26 cellular contexts compared by ENCODE assay signal in genomic region chr7:105585850-105586500, GRCh38. TPM values are rescaled to one million over a fixed set of nuclear protein-coding genes. Genes with fewer than 3 reads are reported as not detected.
DNase-seq lines count a peak whose midpoint lies in the region; ATAC-seq, FAIRE-seq and TF ChIP-seq lines count a peak whose summit lies in the region.
"Had no signal": no experiment of that assay in that cellular context is flagged by ENCODE, and none has a peak within 500 bp of the region (broad histone marks: within the 10 kb centered on the region; RNA-seq: fewer than 3 reads in every experiment).

No MANE protein-coding gene starts in this region.

- H3K4me1 ChIP-seq in endothelial cell of umbilical vein (ENCODE audit: control insufficient read depth, extremely low read depth, insufficient read depth, low read length), result peaks cover 2% of the 10 kb centered on the region

- dilution Hi-C loops in endothelial cell of umbilical vein (cut with MboI; ENCODE audit: extremely low pct_ligation_motif_present, low sequenced_read_pairs), result no loop called here

- no peak overlapping the region for H2AFZ ChIP-seq in endothelial cell of umbilical vein (ENCODE audit: low read depth, low read length)

- H3K9me1 ChIP-seq in endothelial cell of umbilical vein (replicated peaks; ENCODE audit: control insufficient read depth, extremely low read depth, insufficient read depth, low read length), result no peaks in the 10 kb centered on the region

- intact Hi-C loops in endothelial cell of umbilical vein (cut with micrococcal nuclease), result loop anchor here (5.0 to 10.0 kb wide), 3 partner anchors 441 to 664 kb away; no protein-coding TSS in a partner anchor
- intact Hi-C loops in natural killer cell (cut with micrococcal nuclease), result no loop called here

- no TSS peak for BruUV-seq in endothelial cell of umbilical vein (replicated peaks; lab: Mats Ljungman, UMichigan)

- POLR2A ChIA-PET in endothelial cell of umbilical vein (lab: Charles Lee), result interaction anchor here (0.5 kb wide), 1 partner anchor 668 kb away, joined by 3 read pairs; no protein-coding TSS in a partner anchor

- TF ChIP-seq CTCF in endothelial cell of umbilical vein (IDR thresholded peaks at IDR 0.05; ENCODE audit: extremely low read depth in 1 of 2, insufficient read depth in 1 of 2, low read depth in 1 of 2, low read length in 2 of 2) (no peak), brain microvascular endothelial cell (IDR thresholded peaks at IDR 0.05; ENCODE audit: low read depth, low read length, missing control alignments) (no peak), natural killer cell (IDR thresholded peaks at IDR 0.05) (no peak)

- peak; percentile 60 for FAIRE-seq in endothelial cell of umbilical vein (lab: Jason Lieb, UNC)
- FAIRE-seq: astrocyte had no signal

- H3K27me3 ChIP-seq in endothelial cell of umbilical vein (ENCODE audit: control insufficient read depth in 2 of 2, insufficient read depth in 2 of 2, low read length in 2 of 2), result no peaks in the 10 kb centered on the region
- H3K27me3 ChIP-seq in brain microvascular endothelial cell (replicated peaks), result no peaks in the 10 kb centered on the region
- H3K27me3 ChIP-seq: transverse colon had no signal

- no peak overlapping the region for H3K4me3 ChIP-seq in endothelial cell of umbilical vein (replicated peaks in 1 of 3; ENCODE audit: insufficient read depth in 1 of 3, low read depth in 1 of 3, low read length in 3 of 3)
- H3K4me3 ChIP-seq in brain microvascular endothelial cell (ENCODE audit: low read depth, low read length), result no peak overlapping the region
- H3K4me3 ChIP-seq: heart left ventricle, transverse colon had no signal

- H3K36me3 ChIP-seq in endothelial cell of umbilical vein (ENCODE audit: control insufficient read depth in 2 of 2, extremely low read depth in 1 of 2, insufficient read depth in 2 of 2, low read length in 2 of 2), result no peaks in the 10 kb centered on the region
- no peaks in the 10 kb centered on the region for H3K36me3 ChIP-seq in brain microvascular endothelial cell (replicated peaks)
- H3K36me3 ChIP-seq: heart left ventricle, transverse colon had no signal

- no peaks in the 10 kb centered on the region for H3K9me3 ChIP-seq in endothelial cell of umbilical vein (replicated peaks; ENCODE audit: control insufficient read depth, insufficient read depth, low read length)

- H3K27ac ChIP-seq in endothelial cell of umbilical vein (ENCODE audit: insufficient read depth, low read depth, low read length) (no peak overlapping the region), brain microvascular endothelial cell (no peak overlapping the region)
- H3K27ac ChIP-seq: C4-2B, heart left ventricle, HL-60, transverse colon had no signal

- DNase-seq in activated naive CD4-positive, alpha-beta T cell treated with anti-CD3 and anti-CD28 coated beads, Interleukin-2, amount 10 ng/mL, durations not matched to agents 7 days and 5 days, result peak; percentile 24
- no peak for DNase-seq in activated naive CD4-positive, alpha-beta T cell (lab: John Stamatoyannopoulos, UW)
- no peak for DNase-seq in endothelial cell of umbilical vein (ENCODE audit: low read depth, low spot score)
- no peak for DNase-seq in NCI-H524 treated with DMSO at 0.1 percent for 48 hours (lab: John Stamatoyannopoulos, UW)
- no peak for DNase-seq in brain microvascular endothelial cell
- no peak for DNase-seq in natural killer cell
- DNase-seq: activated B cell treated with CpG ODN at 0.5 μM for 24 hours; activated gamma-delta T cell; endodermal cell; heart left ventricle; NCI-H2081; NCI-H510A treated with DMSO at 0.1 percent for 48 hours; SIG-M5; stimulated activated naive CD8-positive, alpha-beta T cell treated with anti-CD3 and anti-CD28 coated beads, Interleukin-15, Interleukin-2, amounts not matched to agents 100 U/mL and 50 U/mL, for 24 hours; transverse colon had no signal

- ATAC-seq in GM19023 (IDR thresholded peaks at IDR 0.05; ENCODE audit: unreplicated experiment) (peak; percentile 40), HG03045 (IDR thresholded peaks at IDR 0.05; ENCODE audit: unreplicated experiment) (peak; percentile 42), natural killer cell (no peak)
- ATAC-seq: sciatic nerve; stimulated activated naive CD8-positive, alpha-beta T cell treated with anti-CD3 and anti-CD28 coated beads, Interleukin-15, Interleukin-2, amounts not matched to agents 100 U/mL and 50 U/mL, for 24 hours had no signal

- CTCF ChIA-PET in activated naive CD4-positive, alpha-beta T cell treated with anti-CD3 and anti-CD28 coated beads, Interleukin-2, amount 10 ng/mL, durations not matched to agents 7 days and 5 days (lab: Charles Lee), result interaction anchor here (0.9 to 1.0 kb wide), 2 partner anchors 12 to 603 kb away, joined by 3 to 4 read pairs; no protein-coding TSS in a partner anchor
- CTCF ChIA-PET in endothelial cell of umbilical vein (lab: Charles Lee), result interaction anchor here (0.6 to 1.0 kb wide), 2 partner anchors 71 to 90 kb away, joined by 3 read pairs; no protein-coding TSS in a partner anchor

- H3K9ac ChIP-seq in endothelial cell of umbilical vein (replicated peaks; ENCODE audit: extremely low read depth, insufficient read depth, low read length), result no peak overlapping the region

- H3K27me3 Mint-ChIP-seq in activated naive CD4-positive, alpha-beta T cell treated with anti-CD3 and anti-CD28 coated beads, Interleukin-2, amount 10 ng/mL, durations not matched to agents 7 days and 5 days, result peaks cover 10% of the 10 kb centered on the region
- H3K27me3 Mint-ChIP-seq in natural killer cell (ENCODE audit: low read depth in 2 of 2), result peaks cover 11 to 13% of the 10 kb centered on the region in 2 donors

- peaks cover 2% of the 10 kb centered on the region for H3K36me3 Mint-ChIP-seq in activated naive CD4-positive, alpha-beta T cell treated with anti-CD3 and anti-CD28 coated beads, Interleukin-2, amount 10 ng/mL, durations not matched to agents 7 days and 5 days
- H3K36me3 Mint-ChIP-seq in natural killer cell, result no peaks in the 10 kb centered on the region

- peaks cover 8% of the 10 kb centered on the region for H3K9me3 Mint-ChIP-seq in activated naive CD4-positive, alpha-beta T cell treated with anti-CD3 and anti-CD28 coated beads, Interleukin-2, amount 10 ng/mL, durations not matched to agents 7 days and 5 days
- H3K9me3 Mint-ChIP-seq in natural killer cell, result peaks cover 0 to 5% of the 10 kb centered on the region in 2 donors

- no peaks in the 10 kb centered on the region for H3K79me2 ChIP-seq in endothelial cell of umbilical vein (ENCODE audit: control insufficient read depth, insufficient read depth, low read length)

- in situ Hi-C loops in brain microvascular endothelial cell (cut with HindIII; ENCODE audit: low pct_ligation_motif_present, low sequenced_read_pairs), result no loop called here

- no peaks in the 10 kb centered on the region for H4K20me1 ChIP-seq in endothelial cell of umbilical vein (replicated peaks; ENCODE audit: control insufficient read depth, extremely low read depth, insufficient read depth, low read length)

- H3K4me2 ChIP-seq in endothelial cell of umbilical vein (ENCODE audit: insufficient read depth, low read length), result no peak overlapping the region

- peaks cover 41% of the 10 kb centered on the region for H3K4me1 Mint-ChIP-seq in activated naive CD4-positive, alpha-beta T cell treated with anti-CD3 and anti-CD28 coated beads, Interleukin-2, amount 10 ng/mL, durations not matched to agents 7 days and 5 days
- H3K4me1 Mint-ChIP-seq in natural killer cell, result peaks cover 0 to 6% of the 10 kb centered on the region in 2 donors

- no peak overlapping the region for H3K27ac Mint-ChIP-seq in activated naive CD4-positive, alpha-beta T cell treated with anti-CD3 and anti-CD28 coated beads, Interleukin-2, amount 10 ng/mL, durations not matched to agents 7 days and 5 days
- no peak overlapping the region for H3K27ac Mint-ChIP-seq in natural killer cell
- H3K27ac Mint-ChIP-seq: activated B cell treated with CpG ODN at 0.5 μM for 24 hours, endodermal cell had no signal

- no peak for TF ChIP-seq POLR2A in endothelial cell of umbilical vein (IDR thresholded peaks at IDR 0.05; ENCODE audit: low read depth, low read length)

- no peak overlapping the region for H3K4me3 Mint-ChIP-seq in activated naive CD4-positive, alpha-beta T cell treated with anti-CD3 and anti-CD28 coated beads, Interleukin-2, amount 10 ng/mL, durations not matched to agents 7 days and 5 days
- H3K4me3 Mint-ChIP-seq in natural killer cell, result no peak overlapping the region
- H3K4me3 Mint-ChIP-seq: activated B cell treated with CpG ODN at 0.5 μM for 24 hours, endodermal cell had no signal

TF ChIP-seq in endothelial cell of umbilical vein, 7 proteins besides CTCF, POLR2A, EP300 and RAD21:
- TF ChIP-seq MYC (IDR thresholded peaks at IDR 0.05; ENCODE audit: low read depth, low read length) (no peak), FOS (IDR thresholded peaks at IDR 0.05; ENCODE audit: borderline replicate concordance, insufficient read depth, low read length) (no peak), JUN (IDR thresholded peaks at IDR 0.05; ENCODE audit: borderline replicate concordance, insufficient read depth, insufficient read length, low read depth) (no peak)

RNA-seq across cellular contexts. Expression of gene EFCAB10, which starts 4.7 kb away (rescaled TPM):
- total RNA-seq in endothelial cell of umbilical vein (not detected in 2 replicates), natural killer cell (1 to 10 TPM in 1 of 3 donors, under 1 TPM in 1, not detected in 1; 0.43 to 1.9 TPM)
- not detected in 2 replicates for polyA plus RNA-seq in endothelial cell of umbilical vein
- polyA plus RNA-seq in endothelial cell of umbilical vein (2011; cell fraction: cytosol; rRNA removed), result not detected in 2 replicates
- polyA plus RNA-seq in endothelial cell of umbilical vein (2011; cell fraction: nucleus; rRNA removed), result not detected in 2 replicates
- polyA plus RNA-seq in endothelial cell of umbilical vein (2012), result 0.20 TPM in 1 of 2 replicates, not detected in the other
- polyA minus RNA-seq in endothelial cell of umbilical vein, result 0.58 TPM in 1 of 2 replicates, not detected in the other
- not detected for polyA minus RNA-seq in endothelial cell of umbilical vein (2011; cell fraction: cytosol; rRNA and poly(A)+ RNA removed)
- not detected in 2 replicates for polyA minus RNA-seq in endothelial cell of umbilical vein (2011; cell fraction: nucleus; rRNA and poly(A)+ RNA removed)
- total RNA-seq: A673; activated B cell treated with CpG ODN at 0.5 μM for 24 hours; heart left ventricle; liver; OCI-LY7; osteocyte; sciatic nerve; T-helper 2 cell treated with Interferon-gamma antibody and Interleukin-4, amounts not matched to agents 100 ng/mL and 5 ng/mL, for 36 hours; transverse colon had no signal
- polyA plus RNA-seq: heart left ventricle had no signal

RNA-seq across cellular contexts. Expression of gene RINT1, which starts 54.0 kb away (rescaled TPM):
- 23.4 and 24.8 TPM in 2 replicates for total RNA-seq in endothelial cell of umbilical vein
- 8.9 and 10.8 TPM in 2 replicates for polyA plus RNA-seq in endothelial cell of umbilical vein
- 9.7 and 11.0 TPM in 2 replicates for polyA plus RNA-seq in endothelial cell of umbilical vein (2011; cell fraction: cytosol; rRNA removed)
- 37.1 and 47.6 TPM in 2 replicates for polyA plus RNA-seq in endothelial cell of umbilical vein (2011; cell fraction: nucleus; rRNA removed)
- polyA plus RNA-seq in endothelial cell of umbilical vein (2012), result 15.5 and 25.1 TPM in 2 replicates
- 21.7 and 22.0 TPM in 2 replicates for polyA minus RNA-seq in endothelial cell of umbilical vein
- polyA minus RNA-seq in endothelial cell of umbilical vein (2011; cell fraction: cytosol; rRNA and poly(A)+ RNA removed), result 13.9 TPM
- 28.3 and 28.6 TPM in 2 replicates for polyA minus RNA-seq in endothelial cell of umbilical vein (2011; cell fraction: nucleus; rRNA and poly(A)+ RNA removed)
- total RNA-seq in natural killer cell, result 10 to 100 TPM; 35.1 to 37.3 (median 37.0) TPM

Comparison
In these comparisons a context has a peak if more than half of its experiments do, and no peak if none do; other contexts are left out.
1. ATAC-seq: peak in GM19023 (single experiment) and HG03045 (single experiment); none in natural killer cell (0 of 3).